In genomic region chr19:47445937-47446402, GRCh38 we compare ENCODE assay signal across 8 cellular contexts. TPM values are rescaled to one million over a fixed set of nuclear protein-coding genes. Genes with fewer than 3 reads are reported as not detected.
DNase-seq lines count a peak whose midpoint lies in the region; ATAC-seq, FAIRE-seq and TF ChIP-seq lines count a peak whose summit lies in the region.

No MANE protein-coding gene starts in this region.

- DNase-seq in GM12891 (ENCODE audit: insufficient read length, low spot score) (no peak), NCI-H524 treated with DMSO at 0.1 percent for 48 hours (lab: John Stamatoyannopoulos, UW) (peak; percentile 14), right cardiac atrium (peak; percentile 32 to 70 (median 61)), AG08395 (ENCODE audit: low spot score) (no peak)
- peak; percentile 70 for DNase-seq in activated T-cell treated with anti-CD3 and anti-CD28 coated beads, Interleukin-2, amount 50 U/mL, for 1 hour
- DNase-seq in stimulated activated CD4-positive, alpha-beta T cell treated with anti-CD3 and anti-CD28 coated beads, Interleukin-4, amount 100 ng/mL, for 4 hours, result peak; percentile 61 to 90

- H3K4me3 ChIP-seq in right cardiac atrium (ENCODE audit: low read length), result no peak overlapping the region

- WGBS in right cardiac atrium, result 4% methylated on average over 22 of the region's 22 CpGs

- no peak overlapping the region for H3K27ac ChIP-seq in right cardiac atrium (ENCODE audit: low read length)

- peak; percentile 24 to 38 for ATAC-seq in right cardiac atrium
- ATAC-seq in HG02642 (IDR thresholded peaks at IDR 0.05; ENCODE audit: poor library complexity, unreplicated experiment), result no peak
- ATAC-seq in HG03432 (IDR thresholded peaks at IDR 0.05; ENCODE audit: unreplicated experiment), result no peak

- H3K27me3 ChIP-seq in right cardiac atrium (ENCODE audit: control insufficient read depth, insufficient read depth), result no peaks in the 10 kb centered on the region

- no peak for TF ChIP-seq POLR2A in GM12891 (IDR thresholded peaks at IDR 0.05; ENCODE audit: low read depth, low read length)

- H3K4me1 ChIP-seq in right cardiac atrium (ENCODE audit: control insufficient read depth, insufficient read depth, low read length), result no peaks in the 10 kb centered on the region

- no peaks in the 10 kb centered on the region for H3K9me3 ChIP-seq in right cardiac atrium (ENCODE audit: control insufficient read depth, low read length)

- peak; percentile 77 for FAIRE-seq in GM12891 (lab: Jason Lieb, UNC)

- intact Hi-C loops in right cardiac atrium (cut with DNase I), result no loop called here

TF ChIP-seq in GM12891, 5 proteins besides CTCF, POLR2A, EP300 and RAD21:
- TF ChIP-seq SPI1 (IDR thresholded peaks at IDR 0.05; ENCODE audit: low read depth, low read length) (no peak), POU2F2 (IDR thresholded peaks at IDR 0.05; ENCODE audit: low read depth, low read length) (no peak), PAX5 (IDR thresholded peaks at IDR 0.05; ENCODE audit: insufficient read depth, low read length, severe bottlenecking) (no peak), POLR2AphosphoS5 (IDR thresholded peaks at IDR 0.05; ENCODE audit: low read depth, low read length) (no peak), TAF1 (IDR thresholded peaks at IDR 0.05; ENCODE audit: low read depth, low read length) (no peak)

RNA-seq across cellular contexts. Expression of gene SLC8A2, which starts 25.7 kb away (rescaled TPM):
- 0.18 TPM for polyA plus RNA-seq in GM12891 (2012; ENCODE audit: low read depth, missing spikeins)
- under 1 TPM in 2 of 4 donors, not detected in 2; 0.09 to 0.26 TPM for total RNA-seq in right cardiac atrium
- polyA plus RNA-seq in right cardiac atrium, result 0.36 TPM

RNA-seq across cellular contexts. Expression of gene MEIS3, which starts 26.6 kb away (rescaled TPM):
- polyA plus RNA-seq in GM12891 (2012; ENCODE audit: low read depth, missing spikeins), result not detected
- 1 to 10 TPM; 2.6 to 9.8 (median 6.1) TPM for total RNA-seq in right cardiac atrium
- 4.1 TPM for polyA plus RNA-seq in right cardiac atrium

RNA-seq across cellular contexts. Expression of gene KPTN, which starts 38.0 kb away (rescaled TPM):
- polyA plus RNA-seq in GM12891 (2012; ENCODE audit: low read depth, missing spikeins), result 8.9 TPM
- 1 to 10 TPM; 6.4 to 9.4 (median 7.8) TPM for total RNA-seq in right cardiac atrium
- 9.9 TPM for polyA plus RNA-seq in right cardiac atrium

Comparison
In these comparisons a context has a peak if more than half of its experiments do, and no peak if none do; other contexts are left out.
1. DNase-seq: peak in NCI-H524 treated with DMSO at 0.1 percent for 48 hours (single experiment), activated T-cell treated with anti-CD3 and anti-CD28 coated beads, Interleukin-2, amount 50 U/mL, for 1 hour (single experiment), right cardiac atrium (3 of 3) and stimulated activated CD4-positive, alpha-beta T cell treated with anti-CD3 and anti-CD28 coated beads, Interleukin-4, amount 100 ng/mL, for 4 hours (2 of 2); none in GM12891 (single experiment) and AG08395 (single experiment).
2. ATAC-seq: peak in right cardiac atrium (2 of 2); none in HG02642 (single experiment) and HG03432 (single experiment).